ENCODE assay signal across 1 cellular context in the genomic region with DNA sequence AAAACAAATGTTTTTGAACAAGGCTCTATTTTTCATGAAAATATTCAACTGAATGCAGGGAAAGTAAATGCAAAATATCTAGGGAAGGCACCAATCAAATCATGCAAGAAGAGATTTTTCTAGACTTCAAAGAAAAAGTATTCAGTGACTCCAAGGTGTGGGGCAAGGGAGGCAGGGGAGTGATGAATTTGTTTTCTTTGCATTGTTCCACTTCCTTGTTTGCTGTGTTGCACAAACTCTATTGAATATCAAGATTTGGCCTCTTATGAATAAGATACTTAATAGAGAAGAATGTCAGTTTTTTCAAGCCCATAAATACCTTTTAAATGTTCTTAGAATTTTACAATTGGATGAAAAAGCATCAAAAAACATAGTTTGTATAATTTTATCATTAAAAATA.
TF ChIP-seq lines count a peak whose summit lies in the region.

No MANE protein-coding gene starts in this region.

TF ChIP-seq in H1, 55 proteins besides CTCF, POLR2A, EP300 and RAD21:
- TF ChIP-seq SIN3A (conservative IDR thresholded peaks at IDR 0.05 in 1 of 2, IDR thresholded peaks at IDR 0.05 in 1 of 2; ENCODE audit: low read depth in 1 of 2, low read length in 2 of 2) = no peak
- TF ChIP-seq MAFK (IDR thresholded peaks at IDR 0.05; ENCODE audit: low read depth, low read length) = no peak
- TF ChIP-seq ASH2L (IDR thresholded peaks at IDR 0.05; ENCODE audit: low read length) = no peak
- TF ChIP-seq BRCA1 (IDR thresholded peaks at IDR 0.05; ENCODE audit: low read depth, low read length) = no peak
- TF ChIP-seq, protein P1, sequence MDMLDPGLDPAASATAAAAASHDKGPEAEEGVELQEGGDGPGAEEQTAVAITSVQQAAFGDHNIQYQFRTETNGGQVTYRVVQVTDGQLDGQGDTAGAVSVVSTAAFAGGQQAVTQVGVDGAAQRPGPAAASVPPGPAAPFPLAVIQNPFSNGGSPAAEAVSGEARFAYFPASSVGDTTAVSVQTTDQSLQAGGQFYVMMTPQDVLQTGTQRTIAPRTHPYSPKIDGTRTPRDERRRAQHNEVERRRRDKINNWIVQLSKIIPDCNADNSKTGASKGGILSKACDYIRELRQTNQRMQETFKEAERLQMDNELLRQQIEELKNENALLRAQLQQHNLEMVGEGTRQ (IDR thresholded peaks at IDR 0.05; ENCODE audit: low read length) = no peak
- TF ChIP-seq SRF (IDR thresholded peaks at IDR 0.05; ENCODE audit: low read depth, low read length) = no peak
- TF ChIP-seq, protein P2, sequence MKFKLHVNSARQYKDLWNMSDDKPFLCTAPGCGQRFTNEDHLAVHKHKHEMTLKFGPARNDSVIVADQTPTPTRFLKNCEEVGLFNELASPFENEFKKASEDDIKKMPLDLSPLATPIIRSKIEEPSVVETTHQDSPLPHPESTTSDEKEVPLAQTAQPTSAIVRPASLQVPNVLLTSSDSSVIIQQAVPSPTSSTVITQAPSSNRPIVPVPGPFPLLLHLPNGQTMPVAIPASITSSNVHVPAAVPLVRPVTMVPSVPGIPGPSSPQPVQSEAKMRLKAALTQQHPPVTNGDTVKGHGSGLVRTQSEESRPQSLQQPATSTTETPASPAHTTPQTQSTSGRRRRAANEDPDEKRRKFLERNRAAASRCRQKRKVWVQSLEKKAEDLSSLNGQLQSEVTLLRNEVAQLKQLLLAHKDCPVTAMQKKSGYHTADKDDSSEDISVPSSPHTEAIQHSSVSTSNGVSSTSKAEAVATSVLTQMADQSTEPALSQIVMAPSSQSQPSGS (IDR thresholded peaks at IDR 0.05; ENCODE audit: low read length) = no peak
- no peak for TF ChIP-seq GABPA (IDR thresholded peaks at IDR 0.05; ENCODE audit: borderline replicate concordance, insufficient read depth, low read length)
- TF ChIP-seq TEAD4 (IDR thresholded peaks at IDR 0.05; ENCODE audit: low read depth, low read length) = no peak
- TF ChIP-seq NANOG (IDR thresholded peaks at IDR 0.05; ENCODE audit: insufficient read depth, low read depth, low read length, poor library complexity, severe bottlenecking) = no peak
- TF ChIP-seq SP2 (IDR thresholded peaks at IDR 0.05; ENCODE audit: low read length) = no peak
- TF ChIP-seq YY1 (IDR thresholded peaks at IDR 0.05; ENCODE audit: low read depth, low read length) = no peak
